28 cellular contexts compared by ENCODE assay signal in genomic region chr18:5874336-5874735, GRCh38. TPM values are rescaled to one million over a fixed set of nuclear protein-coding genes. Genes with fewer than 3 reads are reported as not detected.
"Had no signal": no experiment of that assay in that cellular context is flagged by ENCODE, and none has a peak within 500 bp of the region (broad histone marks: within the 10 kb centered on the region; RNA-seq: fewer than 3 reads in every experiment).

No MANE protein-coding gene starts in this region.

- DNase-seq: colonic mucosa; cortex of kidney; effector CD8-positive, alpha-beta T cell; effector memory CD8-positive, alpha-beta T cell; endodermal cell; erythroblast; esophagus squamous epithelium; foreskin fibroblast; foreskin melanocyte; gastrocnemius medialis; glutamatergic neuron; head of caudate nucleus; heart right ventricle; hippocampal formation; left cardiac atrium; left lung; left ventricle myocardium superior; lower lobe of right lung; mesenchymal stem cell; mucosa of descending colon; naive B cell had no signal

- H3K4me3 ChIP-seq: colonic mucosa, esophagus squamous epithelium, gastrocnemius medialis, heart right ventricle, left lung, lower lobe of right lung, mucosa of descending colon had no signal

- H3K27me3 ChIP-seq: colonic mucosa had no signal

- ATAC-seq: effector memory CD8-positive, alpha-beta T cell; esophagus mucosa; gastrocnemius medialis; heart right ventricle; left cardiac atrium; left lung; left ventricle myocardium superior; lower lobe of right lung; mucosa of descending colon had no signal

- H3K4me1 ChIP-seq: colonic mucosa, esophagus squamous epithelium, gastrocnemius medialis, heart right ventricle, left lung, lower lobe of right lung had no signal

- H3K36me3 ChIP-seq: colonic mucosa, esophagus squamous epithelium, gastrocnemius medialis, heart right ventricle, left lung, lower lobe of right lung had no signal

- H3K27ac ChIP-seq: colonic mucosa, epithelial cell of prostate, esophagus squamous epithelium, gastrocnemius medialis, heart right ventricle, left lung, lower lobe of right lung had no signal

- H3K9me3 ChIP-seq: colonic mucosa, esophagus squamous epithelium, gastrocnemius medialis, heart right ventricle, left lung, lower lobe of right lung, mucosa of descending colon had no signal

- FAIRE-seq: endometrium, islet of Langerhans, keratinocyte had no signal

RNA-seq across cellular contexts. Expression of gene TMEM200C, which starts 21.0 kb away (rescaled TPM):
- total RNA-seq: lung microvascular endothelial cell, myocyte had no signal
- polyA plus RNA-seq: keratinocyte had no signal
